Comparison of ENCODE assay signal across 19 cellular contexts in the genomic region with DNA sequence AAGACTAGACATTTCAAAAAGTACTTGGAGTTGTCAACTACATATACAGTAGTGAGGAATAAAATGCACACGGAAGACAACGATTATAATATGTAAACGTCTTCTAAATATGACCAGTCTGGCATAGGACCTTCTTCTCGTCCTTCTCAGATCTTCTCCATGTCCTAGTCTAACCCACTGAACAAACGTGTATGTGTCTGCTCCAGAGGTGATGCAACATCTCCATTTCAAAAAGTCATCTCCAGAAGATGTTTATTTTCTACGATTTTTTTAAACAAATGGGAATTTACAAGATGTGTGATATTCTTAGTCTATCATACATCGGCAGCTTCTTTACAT.
"Had no signal": no experiment of that assay in that cellular context is flagged by ENCODE, and none has a peak within 500 bp of the region (broad histone marks: within the 10 kb centered on the region; RNA-seq: fewer than 3 reads in every experiment).

No MANE protein-coding gene starts in this region.

- FAIRE-seq: endometrium had no signal

- H3K27ac Mint-ChIP-seq: naive B cell; stimulated activated naive B cell treated with anti-CD40 and anti-IgM and Interleukin-4, amounts not matched to agents 10 μg/mL and 1 μg/mL and 100 μg/mL, for 72 hours; stimulated activated naive CD8-positive, alpha-beta T cell treated with anti-CD3 and anti-CD28 coated beads, Interleukin-15, amount 100 ng/mL, for 72 hours had no signal

- H3K36me3 Mint-ChIP-seq: stimulated activated naive B cell treated with anti-CD40 and anti-IgM and Interleukin-4, amounts not matched to agents 10 μg/mL and 1 μg/mL and 100 μg/mL, for 72 hours had no signal

- H3K4me3 Mint-ChIP-seq: naive B cell; nephron; stimulated activated naive B cell treated with anti-CD40 and anti-IgM and Interleukin-4, amounts not matched to agents 10 μg/mL and 1 μg/mL and 100 μg/mL, for 72 hours had no signal

- H3K9ac ChIP-seq: parathyroid adenoma had no signal

- H3K36me3 ChIP-seq: colonic mucosa, gastroesophageal sphincter, thoracic aorta, transverse colon had no signal

- H3K79me2 ChIP-seq: parathyroid adenoma had no signal

- H3K27ac ChIP-seq: colonic mucosa, gastroesophageal sphincter, parathyroid adenoma, psoas muscle, thoracic aorta, transverse colon had no signal

- H2AFZ ChIP-seq: parathyroid adenoma had no signal

- H3K4me1 ChIP-seq: colonic mucosa, gastroesophageal sphincter, parathyroid adenoma, psoas muscle, transverse colon had no signal

- H3K9me3 ChIP-seq: colonic mucosa, psoas muscle, thoracic aorta, transverse colon had no signal

- DNase-seq: colonic mucosa; dermis blood vessel endothelial cell; effector CD4-positive, alpha-beta T cell; left colon; left ventricle myocardium superior; naive B cell; psoas muscle; retina; stimulated activated CD4-positive, alpha-beta T cell treated with anti-CD3 and anti-CD28 coated beads, Interleukin-2, amount 100 ng/mL, for 24 hours; stimulated activated CD4-positive, alpha-beta T cell treated with anti-CD3 and anti-CD28 coated beads, Interleukin-4, amount 100 ng/mL, for 4 hours; stimulated activated naive B cell treated with anti-CD40 and anti-IgM and Interleukin-4, amounts not matched to agents 10 μg/mL and 1 μg/mL and 100 μg/mL, for 72 hours; stimulated activated naive CD8-positive, alpha-beta T cell treated with anti-CD3 and anti-CD28 coated beads, Interleukin-15, amount 100 ng/mL, for 72 hours; transverse colon had no signal

- H3K4me1 Mint-ChIP-seq: naive B cell; nephron; stimulated activated naive B cell treated with anti-CD40 and anti-IgM and Interleukin-4, amounts not matched to agents 10 μg/mL and 1 μg/mL and 100 μg/mL, for 72 hours had no signal

- H3K27me3 ChIP-seq: colonic mucosa had no signal

- H3K4me3 ChIP-seq: colonic mucosa, gastroesophageal sphincter, lung, psoas muscle, thoracic aorta, transverse colon had no signal
